ENCODE assay signal across 16 cellular contexts in genomic region chr7:44964831-44965440, GRCh38. TPM values are rescaled to one million over a fixed set of nuclear protein-coding genes. Genes with fewer than 3 reads are reported as not detected.
A peak's percentile ranks its signal among the peaks of the same experiment; 100 is the strongest.
DNase-seq lines count a peak whose midpoint lies in the region; ATAC-seq, FAIRE-seq and TF ChIP-seq lines count a peak whose summit lies in the region.
"Had no signal": no experiment of that assay in that cellular context is flagged by ENCODE, and none has a peak within 500 bp of the region (broad histone marks: within the 10 kb centered on the region; RNA-seq: fewer than 3 reads in every experiment).

No MANE protein-coding gene starts in this region.

- no peaks in the 10 kb centered on the region for H3K27me3 Mint-ChIP-seq in CD8-positive, alpha-beta T cell (ENCODE audit: low read depth)
- no peaks in the 10 kb centered on the region for H3K27me3 Mint-ChIP-seq in activated naive CD8-positive, alpha-beta T cell treated with anti-CD3 and anti-CD28 coated beads for 36 hours

- peak; percentile 52; the same call in 1 of the 2 replicates for TF ChIP-seq POLR2A in GM12892 (IDR thresholded peaks at IDR 0.05; ENCODE audit: low read depth, low read length)
- no peak for TF ChIP-seq POLR2A in erythroblast (IDR thresholded peaks at IDR 0.05; ENCODE audit: low read length)

- no peak for FAIRE-seq in GM12892 (lab: Jason Lieb, UNC)
- FAIRE-seq: bronchial epithelial cell had no signal

- TF ChIP-seq CTCF in CD8-positive, alpha-beta T cell (IDR thresholded peaks at IDR 0.05) = no peak

- H3K9me3 Mint-ChIP-seq in CD8-positive, alpha-beta T cell = no peaks in the 10 kb centered on the region
- H3K9me3 Mint-ChIP-seq in activated naive CD8-positive, alpha-beta T cell treated with anti-CD3 and anti-CD28 coated beads for 36 hours = no peaks in the 10 kb centered on the region

- H3K4me1 ChIP-seq in CD8-positive, alpha-beta T cell (ENCODE audit: insufficient read depth, low read length) = peaks cover 2% of the 10 kb centered on the region
- H3K4me1 ChIP-seq: HAP-1 had no signal

- CTCF ChIA-PET in CD8-positive, alpha-beta T cell (lab: Charles Lee) = interaction anchor here (0.9 to 1.7 kb wide), 2 partner anchors 9 to 171 kb away, joined by 5 to 7 read pairs; no protein-coding TSS in a partner anchor

- DNase-seq in CD8-positive, alpha-beta T cell = peak in 1 of 7 experiments; percentile 48
- DNase-seq in GM12892 (ENCODE audit: insufficient read length) (no peak), mesenteric fat pad (ENCODE audit: low spot score) (peak; percentile 88), NCI-H748 (lab: John Stamatoyannopoulos, UW; ENCODE audit: unreplicated experiment) (no peak), erythroblast (lab: John Stamatoyannopoulos, UW) (no peak), occipital lobe (lab: John Stamatoyannopoulos, UW) (no peak)
- DNase-seq in activated naive CD8-positive, alpha-beta T cell treated with anti-CD3 and anti-CD28 coated beads for 36 hours = no peak
- DNase-seq: activated CD4-positive, alpha-beta T cell treated with anti-CD3 and anti-CD28 coated beads, Interleukin-2, amount 50 U/mL, for 1 hour; MV-4-11; NCI-H2107; NCI-H748 treated with DMSO at 0.1 percent for 48 hours had no signal

- peaks cover 24% of the 10 kb centered on the region for H3K36me3 ChIP-seq in CD8-positive, alpha-beta T cell (ENCODE audit: insufficient read depth, low read length)
- H3K36me3 ChIP-seq: HAP-1, ovary had no signal

- H3K27me3 ChIP-seq in CD8-positive, alpha-beta T cell (ENCODE audit: insufficient read depth, low read length) = no peaks in the 10 kb centered on the region
- H3K27me3 ChIP-seq: BLaER1 treated with 17β-estradiol and CSF1 and Interleukin-3, amounts not matched to agents 10 nM and 100 nM; ovary had no signal

- H3K4me3 Mint-ChIP-seq in CD8-positive, alpha-beta T cell = no peak overlapping the region
- no peak overlapping the region for H3K4me3 Mint-ChIP-seq in activated naive CD8-positive, alpha-beta T cell treated with anti-CD3 and anti-CD28 coated beads for 36 hours

- intact Hi-C loops in CD8-positive, alpha-beta T cell (cut with DNase I, micrococcal nuclease) = loop anchor here in 1 of 2 experiments (5.0 kb wide), 1 partner anchor 32 kb away; no protein-coding TSS in a partner anchor

- peaks cover 56% of the 10 kb centered on the region for H3K36me3 Mint-ChIP-seq in CD8-positive, alpha-beta T cell
- peaks cover 43% of the 10 kb centered on the region for H3K36me3 Mint-ChIP-seq in activated naive CD8-positive, alpha-beta T cell treated with anti-CD3 and anti-CD28 coated beads for 36 hours

- H3K9me3 ChIP-seq in CD8-positive, alpha-beta T cell (ENCODE audit: low read length) = no peaks in the 10 kb centered on the region
- H3K9me3 ChIP-seq: BLaER1 treated with 17β-estradiol and CSF1 and Interleukin-3, amounts not matched to agents 10 nM and 100 nM; HAP-1; ovary had no signal

- peaks cover 8% of the 10 kb centered on the region for H3K4me1 Mint-ChIP-seq in CD8-positive, alpha-beta T cell (ENCODE audit: low read depth)
- H3K4me1 Mint-ChIP-seq in activated naive CD8-positive, alpha-beta T cell treated with anti-CD3 and anti-CD28 coated beads for 36 hours = peaks cover 16% of the 10 kb centered on the region

- ATAC-seq in CD8-positive, alpha-beta T cell = no peak

- H3K27ac Mint-ChIP-seq in CD8-positive, alpha-beta T cell = peak overlapping the region; percentile 79
- peak overlapping the region; percentile 42 for H3K27ac Mint-ChIP-seq in activated naive CD8-positive, alpha-beta T cell treated with anti-CD3 and anti-CD28 coated beads for 36 hours

- H3K27ac ChIP-seq in CD8-positive, alpha-beta T cell (ENCODE audit: low read depth, low read length) = no peak overlapping the region
- H3K27ac ChIP-seq: ovary had no signal

- no peak overlapping the region for H3K4me3 ChIP-seq in CD8-positive, alpha-beta T cell (ENCODE audit: low read depth, low read length)
- H3K4me3 ChIP-seq: BLaER1 treated with 17β-estradiol and CSF1 and Interleukin-3, amounts not matched to agents 10 nM and 100 nM; HAP-1; ovary; smooth muscle cell had no signal

- POLR2A ChIA-PET in CD8-positive, alpha-beta T cell (lab: Charles Lee) = interaction anchor here (1.3 kb wide), 1 partner anchor 14 kb away, joined by 4 read pairs; the partner anchor contains the start of gene MYO1G

RNA-seq across cellular contexts. Expression of gene MYO1G, which starts 13.9 kb away (rescaled TPM):
- total RNA-seq in CD8-positive, alpha-beta T cell = 100 to 1,000 TPM; 142 to 143 TPM
- 137 TPM for polyA plus RNA-seq in GM12892 (2012; ENCODE audit: missing spikeins)
- total RNA-seq in activated naive CD8-positive, alpha-beta T cell treated with anti-CD3 and anti-CD28 coated beads for 36 hours = 100 to 1,000 TPM; 302 to 306 TPM
- total RNA-seq in mesenteric fat pad (8.7 TPM), occipital lobe (0.47 TPM)
- polyA plus RNA-seq: smooth muscle cell had no signal

RNA-seq across cellular contexts. Expression of gene CCM2, which starts 35.1 kb away (rescaled TPM):
- 10 to 100 TPM; 42.8 to 44.6 TPM for total RNA-seq in CD8-positive, alpha-beta T cell
- polyA plus RNA-seq in GM12892 (2012; ENCODE audit: missing spikeins) = 37.2 TPM
- 10 to 100 TPM; 50.8 to 51.6 TPM for total RNA-seq in activated naive CD8-positive, alpha-beta T cell treated with anti-CD3 and anti-CD28 coated beads for 36 hours
- total RNA-seq in mesenteric fat pad = 53.2 TPM
- 23.4 TPM for total RNA-seq in occipital lobe

Comparison
In these comparisons a context has a peak if more than half of its experiments do, and no peak if none do; other contexts are left out.
1. RNA of gene MYO1G, which starts 13.9 kb away (total RNA-seq): 302 to 306 TPM in activated naive CD8-positive, alpha-beta T cell treated with anti-CD3 and anti-CD28 coated beads for 36 hours and 142 to 143 TPM in CD8-positive, alpha-beta T cell; 8.7 TPM in mesenteric fat pad (single experiment) and 0.47 TPM in occipital lobe (single experiment); every median in the first group is over 10 times any median in the second.